ENCODE assay signal across 1 cellular context in the genomic region with DNA sequence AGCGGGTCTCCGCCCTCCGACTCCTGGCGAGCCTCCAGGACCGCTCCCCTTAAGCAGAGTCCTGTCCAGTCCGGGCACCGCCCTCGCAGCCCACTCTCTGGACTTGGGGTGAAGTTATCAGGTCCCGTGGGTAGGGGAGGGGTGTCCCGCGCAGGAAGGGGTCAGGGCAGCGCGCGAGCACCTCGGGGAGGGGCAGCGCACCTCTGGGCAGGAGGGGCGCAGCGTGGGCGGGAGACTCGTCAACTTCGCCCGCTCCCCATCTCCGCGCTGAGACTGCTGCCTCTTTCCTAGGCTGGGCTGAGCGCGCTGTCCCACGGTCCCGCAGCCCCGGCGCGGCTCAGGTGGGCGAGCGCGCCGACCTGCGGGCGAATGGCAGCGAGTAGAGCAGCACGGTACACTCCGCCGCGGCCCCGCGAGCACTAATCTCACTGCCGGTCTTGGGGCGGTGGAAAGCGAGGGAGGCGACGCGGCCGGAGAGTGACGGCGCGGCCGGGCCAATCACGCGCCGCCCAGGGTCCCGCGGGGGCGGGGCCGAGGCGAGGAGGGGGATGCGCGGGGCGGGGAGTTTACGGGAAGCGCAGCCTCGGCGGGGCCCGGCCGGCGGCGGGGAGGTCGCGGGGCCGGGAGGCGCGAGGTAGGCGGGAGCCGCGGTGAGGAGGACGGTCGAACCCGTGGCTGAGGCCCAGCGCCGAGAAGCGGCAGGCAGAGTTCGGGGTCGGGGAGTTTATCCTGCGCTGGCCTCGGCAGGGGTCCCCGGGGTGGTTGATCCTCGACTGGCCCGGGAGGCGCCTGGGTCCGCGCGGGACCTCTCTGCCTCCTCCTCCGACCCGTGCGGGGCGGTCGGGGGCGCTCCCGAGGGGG.
TF ChIP-seq lines count a peak whose summit lies in the region.

Gene MAN1A1 (minus strand): TSS at position 421 of the 861 bp plus-strand sequence. CDS start 696 bp downstream, outside the sequence.

TF ChIP-seq in HepG2, 621 proteins besides CTCF, POLR2A, EP300 and RAD21 (continued from another document):
- TF ChIP-seq ZNF292 (CRISPR knock-in tag; IDR thresholded peaks at IDR 0.05; ENCODE audit: borderline replicate concordance, low read depth) (0 out of 2 replicates have a peak, but pooled peaks have one; percentile 5), ZNF616 (CRISPR knock-in tag; IDR thresholded peaks at IDR 0.05; ENCODE audit: low read depth) (peak; percentile 88), HIVEP1 (CRISPR knock-in tag; IDR thresholded peaks at IDR 0.05) (peak; percentile 78), ZNF569 (CRISPR knock-in tag; IDR thresholded peaks at IDR 0.05; ENCODE audit: borderline replicate concordance) (no peak), IRF2 (CRISPR knock-in tag; IDR thresholded peaks at IDR 0.05) (peak; percentile 77), DBP (CRISPR knock-in tag; IDR thresholded peaks at IDR 0.05; ENCODE audit: not compliant biosample characterization) (peak; percentile 86), HDAC1 (CRISPR knock-in tag; IDR thresholded peaks at IDR 0.05) (peak; percentile 97), KDM5A (IDR thresholded peaks at IDR 0.05; ENCODE audit: borderline replicate concordance, low read length) (peak; percentile 59; the same call in 1 of the 2 replicates), ZSCAN20 (CRISPR knock-in tag; IDR thresholded peaks at IDR 0.05; ENCODE audit: borderline replicate concordance) (no peak; the same call in 1 of the 2 replicates), FOSL1 (CRISPR knock-in tag; IDR thresholded peaks at IDR 0.05; ENCODE audit: borderline replicate concordance) (no peak; the same call in 1 of the 2 replicates), HMG20A (CRISPR knock-in tag; IDR thresholded peaks at IDR 0.05; ENCODE audit: borderline replicate concordance) (0 out of 2 replicates have a peak, but pooled peaks have one; percentile 20), SMAD3 (CRISPR knock-in tag; IDR thresholded peaks at IDR 0.05) (peak; percentile 86)
- TF ChIP-seq, protein P1, sequence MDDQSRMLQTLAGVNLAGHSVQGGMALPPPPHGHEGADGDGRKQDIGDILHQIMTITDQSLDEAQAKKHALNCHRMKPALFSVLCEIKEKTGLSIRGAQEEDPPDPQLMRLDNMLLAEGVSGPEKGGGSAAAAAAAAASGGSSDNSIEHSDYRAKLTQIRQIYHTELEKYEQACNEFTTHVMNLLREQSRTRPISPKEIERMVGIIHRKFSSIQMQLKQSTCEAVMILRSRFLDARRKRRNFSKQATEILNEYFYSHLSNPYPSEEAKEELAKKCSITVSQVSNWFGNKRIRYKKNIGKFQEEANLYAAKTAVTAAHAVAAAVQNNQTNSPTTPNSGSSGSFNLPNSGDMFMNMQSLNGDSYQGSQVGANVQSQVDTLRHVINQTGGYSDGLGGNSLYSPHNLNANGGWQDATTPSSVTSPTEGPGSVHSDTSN (CRISPR knock-in tag; IDR thresholded peaks at IDR 0.05; ENCODE audit: borderline replicate concordance), result peak; percentile 55; the same call in 1 of the 2 replicates
